Comparison of ENCODE assay signal across 1 cellular context in the genomic region with DNA sequence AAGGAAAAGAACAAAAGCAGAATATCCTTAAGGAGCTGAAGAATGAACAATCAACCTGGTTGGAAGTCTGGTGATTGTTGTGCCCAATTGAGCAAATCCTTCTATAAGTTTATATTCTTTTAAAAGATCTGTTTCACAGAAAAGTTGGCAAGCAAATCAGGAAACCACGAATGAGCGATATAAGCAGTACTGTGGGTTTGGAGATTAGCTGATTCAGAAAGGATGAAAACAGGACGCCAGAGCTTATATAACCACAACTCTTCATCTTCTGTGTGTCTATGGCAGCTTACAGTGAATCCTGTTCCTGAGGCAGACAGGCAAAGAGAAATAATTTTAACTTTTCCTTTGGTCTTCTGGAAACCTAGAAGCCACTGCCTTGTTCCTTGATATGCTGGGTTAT.
TF ChIP-seq lines count a peak whose summit lies in the region.

No MANE protein-coding gene starts in this region.

TF ChIP-seq in SK-N-SH treated with all-trans-retinoic acid at 6 μM for 48 hours, 23 proteins besides CTCF, POLR2A, EP300 and RAD21 (continued from another document):
- TF ChIP-seq ZC3H10 (CRISPR knock-in tag; IDR thresholded peaks at IDR 0.05) (no peak), CSDC2 (CRISPR knock-in tag; IDR thresholded peaks at IDR 0.05) (no peak), ZNF8 (CRISPR knock-in tag; IDR thresholded peaks at IDR 0.05) (no peak), GLIS3 (CRISPR knock-in tag; IDR thresholded peaks at IDR 0.05) (no peak), ISL1 (CRISPR knock-in tag; IDR thresholded peaks at IDR 0.05) (no peak), PPARA (CRISPR knock-in tag; IDR thresholded peaks at IDR 0.05; ENCODE audit: borderline replicate concordance) (no peak), ARNTL (CRISPR knock-in tag; IDR thresholded peaks at IDR 0.05; ENCODE audit: borderline replicate concordance, low read depth) (no peak), ZNF565 (CRISPR knock-in tag; conservative IDR thresholded peaks at IDR 0.05; ENCODE audit: low read depth) (no peak), ZNF70 (CRISPR knock-in tag; IDR thresholded peaks at IDR 0.05) (no peak), BACH2 (CRISPR knock-in tag; IDR thresholded peaks at IDR 0.05; ENCODE audit: borderline replicate concordance) (no peak), TCF4 (CRISPR knock-in tag; IDR thresholded peaks at IDR 0.05; ENCODE audit: borderline replicate concordance) (no peak), ESRRG (CRISPR knock-in tag; IDR thresholded peaks at IDR 0.05) (no peak)
- TF ChIP-seq, protein P1, sequence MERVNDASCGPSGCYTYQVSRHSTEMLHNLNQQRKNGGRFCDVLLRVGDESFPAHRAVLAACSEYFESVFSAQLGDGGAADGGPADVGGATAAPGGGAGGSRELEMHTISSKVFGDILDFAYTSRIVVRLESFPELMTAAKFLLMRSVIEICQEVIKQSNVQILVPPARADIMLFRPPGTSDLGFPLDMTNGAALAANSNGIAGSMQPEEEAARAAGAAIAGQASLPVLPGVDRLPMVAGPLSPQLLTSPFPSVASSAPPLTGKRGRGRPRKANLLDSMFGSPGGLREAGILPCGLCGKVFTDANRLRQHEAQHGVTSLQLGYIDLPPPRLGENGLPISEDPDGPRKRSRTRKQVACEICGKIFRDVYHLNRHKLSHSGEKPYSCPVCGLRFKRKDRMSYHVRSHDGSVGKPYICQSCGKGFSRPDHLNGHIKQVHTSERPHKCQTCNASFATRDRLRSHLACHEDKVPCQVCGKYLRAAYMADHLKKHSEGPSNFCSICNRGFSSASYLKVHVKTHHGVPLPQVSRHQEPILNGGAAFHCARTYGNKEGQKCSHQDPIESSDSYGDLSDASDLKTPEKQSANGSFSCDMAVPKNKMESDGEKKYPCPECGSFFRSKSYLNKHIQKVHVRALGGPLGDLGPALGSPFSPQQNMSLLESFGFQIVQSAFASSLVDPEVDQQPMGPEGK (CRISPR knock-in tag; IDR thresholded peaks at IDR 0.05; ENCODE audit: borderline replicate concordance): no peak
